ENCODE assay signal across 8 cellular contexts in genomic region chr3:27590437-27591320, GRCh38.
A peak's percentile ranks its signal among the peaks of the same experiment; 100 is the strongest.
DNase-seq lines count a peak whose midpoint lies in the region; ATAC-seq and TF ChIP-seq lines count a peak whose summit lies in the region.

No MANE protein-coding gene starts in this region.

- H3K36me3 Mint-ChIP-seq in activated T-cell treated with anti-CD3 and anti-CD28 coated beads, Interleukin-2, amount 50 U/mL, for 4 hours (ENCODE audit: insufficient read depth): no peaks in the 10 kb centered on the region
- H3K36me3 Mint-ChIP-seq in activated naive CD8-positive, alpha-beta T cell: no peaks in the 10 kb centered on the region

- H3K4me1 ChIP-seq in right atrium auricular region: peaks cover 0 to 18% of the 10 kb centered on the region in 2 donors
- peaks cover 5% of the 10 kb centered on the region for H3K4me1 ChIP-seq in stomach smooth muscle (ENCODE audit: control insufficient read depth, insufficient read depth, low read length)

- H3K4me3 Mint-ChIP-seq in activated T-cell treated with anti-CD3 and anti-CD28 coated beads, Interleukin-2, amount 50 U/mL, for 4 hours: no peak overlapping the region
- peak overlapping the region; percentile 63 for H3K4me3 Mint-ChIP-seq in activated naive CD8-positive, alpha-beta T cell

- DNase-seq in activated T-cell treated with anti-CD3 and anti-CD28 coated beads, Interleukin-2, amount 50 U/mL, for 4 hours: no peak
- DNase-seq in activated T-cell treated with anti-CD3 and anti-CD28 coated beads for 4 hours: no peak
- DNase-seq in right atrium auricular region (ENCODE audit: low spot score): no peak
- DNase-seq in RPMI8226: no peak

- ATAC-seq in activated T-cell treated with anti-CD3 and anti-CD28 coated beads, Interleukin-2, amount 50 U/mL, for 4 hours: peak; percentile 79 to 82
- no peak for ATAC-seq in HG02763 (IDR thresholded peaks at IDR 0.05; ENCODE audit: unreplicated experiment)
- no peak for ATAC-seq in GM21529 (IDR thresholded peaks at IDR 0.05; ENCODE audit: unreplicated experiment)

- no peak for TF ChIP-seq CTCF in right atrium auricular region (IDR thresholded peaks at IDR 0.05)

- H3K9me3 Mint-ChIP-seq in activated T-cell treated with anti-CD3 and anti-CD28 coated beads, Interleukin-2, amount 50 U/mL, for 4 hours: no peaks in the 10 kb centered on the region
- H3K9me3 Mint-ChIP-seq in activated naive CD8-positive, alpha-beta T cell (ENCODE audit: low read depth): peaks cover 5% of the 10 kb centered on the region

- H3K36me3 ChIP-seq in right atrium auricular region: no peaks in the 10 kb centered on the region
- no peaks in the 10 kb centered on the region for H3K36me3 ChIP-seq in stomach smooth muscle (ENCODE audit: control insufficient read depth in 2 of 2, insufficient read depth in 2 of 2, low read length in 2 of 2)

- H3K27me3 ChIP-seq in right atrium auricular region (no peaks in the 10 kb centered on the region), stomach smooth muscle (ENCODE audit: control insufficient read depth in 1 of 2, insufficient read depth in 2 of 2, low read length in 2 of 2) (no peaks in the 10 kb centered on the region)

- peak overlapping the region; percentile 72 for H3K27ac Mint-ChIP-seq in activated naive CD8-positive, alpha-beta T cell

- H3K27me3 Mint-ChIP-seq in activated T-cell treated with anti-CD3 and anti-CD28 coated beads, Interleukin-2, amount 50 U/mL, for 4 hours (ENCODE audit: low read depth): no peaks in the 10 kb centered on the region
- no peaks in the 10 kb centered on the region for H3K27me3 Mint-ChIP-seq in activated naive CD8-positive, alpha-beta T cell

- H3K9ac ChIP-seq in stomach smooth muscle (ENCODE audit: low read length in 2 of 2): no peak overlapping the region

- peaks cover 30% of the 10 kb centered on the region for H3K4me1 Mint-ChIP-seq in activated T-cell treated with anti-CD3 and anti-CD28 coated beads, Interleukin-2, amount 50 U/mL, for 4 hours (ENCODE audit: low read depth)
- H3K4me1 Mint-ChIP-seq in activated naive CD8-positive, alpha-beta T cell (ENCODE audit: low read depth): peaks cover 26% of the 10 kb centered on the region

- H3K4me3 ChIP-seq in right atrium auricular region (peak overlapping the region in 1 of 2 donors; percentile 2), stomach smooth muscle (ENCODE audit: low read length in 2 of 2) (peak overlapping the region; percentile 1 to 5)

- H3K27ac ChIP-seq in right atrium auricular region (peak overlapping the region; percentile 61 to 70), stomach smooth muscle (ENCODE audit: low read length) (peak overlapping the region; percentile 8)

- H3K9me3 ChIP-seq in right atrium auricular region (no peaks in the 10 kb centered on the region), stomach smooth muscle (ENCODE audit: control insufficient read depth in 2 of 2, low read length in 2 of 2) (no peaks in the 10 kb centered on the region)

Comparison
In these comparisons a context has a peak if more than half of its experiments do, and no peak if none do; other contexts are left out.
1. ATAC-seq: peak in activated T-cell treated with anti-CD3 and anti-CD28 coated beads, Interleukin-2, amount 50 U/mL, for 4 hours (2 of 2); none in HG02763 (single experiment) and GM21529 (single experiment).